Comparison of ENCODE assay signal across 8 cellular contexts in genomic region chr15:74036271-74037170, GRCh38. TPM values are rescaled to one million over a fixed set of nuclear protein-coding genes. Genes with fewer than 3 reads are reported as not detected.
DNase-seq lines count a peak whose midpoint lies in the region; ATAC-seq, FAIRE-seq and TF ChIP-seq lines count a peak whose summit lies in the region.

No MANE protein-coding gene starts in this region.

- TF ChIP-seq CTCF in LNCAP (IDR thresholded peaks at IDR 0.05), result peak; percentile 64
- peak; percentile 74 for TF ChIP-seq CTCF in astrocyte of the cerebellum (IDR thresholded peaks at IDR 0.05; ENCODE audit: low read depth, low read length, missing control alignments)
- peak; percentile 20 to 43 (median 39) for TF ChIP-seq CTCF in keratinocyte (optimal IDR thresholded peaks at IDR 0.05 in 1 of 3, IDR thresholded peaks at IDR 0.05 in 1 of 3, conservative IDR thresholded peaks at IDR 0.05 in 1 of 3; ENCODE audit: extremely low read depth in 1 of 3, insufficient read depth in 2 of 3, low read length in 3 of 3)
- TF ChIP-seq CTCF in tibial nerve (IDR thresholded peaks at IDR 0.05), result peak; percentile 15 to 72 (median 51)

- no peaks in the 10 kb centered on the region for H3K9me1 ChIP-seq in keratinocyte (ENCODE audit: control insufficient read depth, extremely low read depth, insufficient read depth, low read length)

- H3K27ac ChIP-seq in keratinocyte (ENCODE audit: control insufficient read depth, insufficient read depth, low read length), result no peak overlapping the region
- H3K27ac ChIP-seq in tibial nerve, result no peak overlapping the region

- DNase-seq in ELF-1 (ENCODE audit: low read depth, low spot score), result peak; percentile 81
- peak; percentile 40 for DNase-seq in astrocyte of the cerebellum (ENCODE audit: low read depth)
- DNase-seq in keratinocyte (ENCODE audit: low read depth, low spot score), result no peak
- DNase-seq in tibial nerve (ENCODE audit: low spot score in 2 of 2), result peak; percentile 62 to 68

- in situ Hi-C loops in astrocyte of the cerebellum (cut with HindIII; ENCODE audit: low sequenced_read_pairs), result no loop called here

- TF ChIP-seq EP300 in tibial nerve (IDR thresholded peaks at IDR 0.05), result no peak

- H3K4me1 ChIP-seq in keratinocyte (ENCODE audit: control insufficient read depth, extremely low read depth, insufficient read depth, low read length) (peaks cover 3% of the 10 kb centered on the region), tibial nerve (peaks cover 0 to 52% (median 20%) of the 10 kb centered on the region in 4 donors)

- no peaks in the 10 kb centered on the region for H3K27me3 ChIP-seq in keratinocyte (ENCODE audit: control insufficient read depth, extremely low read depth, insufficient read depth, low read length)
- no peaks in the 10 kb centered on the region for H3K27me3 ChIP-seq in tibial nerve

- H2AFZ ChIP-seq in keratinocyte (ENCODE audit: control insufficient read depth, low read length), result no peak overlapping the region

- dilution Hi-C loops in keratinocyte (cut with MboI; ENCODE audit: extremely low pct_ligation_motif_present, low sequenced_read_pairs), result no loop called here

- H3K36me3 ChIP-seq in keratinocyte (ENCODE audit: control insufficient read depth in 2 of 2, extremely low read depth in 1 of 2, insufficient read depth in 2 of 2, low read length in 2 of 2) (peaks cover 38 to 47% of the 10 kb centered on the region in 2 experiments), tibial nerve (peaks cover 0 to 59% (median 0%) of the 10 kb centered on the region in 3 donors)

- H3K4me3 ChIP-seq in astrocyte of the cerebellum (ENCODE audit: low read depth, low read length) (no peak overlapping the region), keratinocyte (ENCODE audit: control insufficient read depth in 2 of 3, extremely low read depth in 1 of 3, insufficient read depth in 2 of 3, low read depth in 1 of 3, low read length in 3 of 3) (no peak overlapping the region), tibial nerve (no peak overlapping the region)

- ATAC-seq in GM21360 (IDR thresholded peaks at IDR 0.05; ENCODE audit: unreplicated experiment) (no peak), GM19467 (IDR thresholded peaks at IDR 0.05; ENCODE audit: unreplicated experiment) (no peak), GM21737 (IDR thresholded peaks at IDR 0.05; ENCODE audit: unreplicated experiment) (no peak)

- no peak for TF ChIP-seq POLR2A in tibial nerve (IDR thresholded peaks at IDR 0.05)

- H4K20me1 ChIP-seq in keratinocyte (ENCODE audit: control insufficient read depth, extremely low read depth, insufficient read depth, low read length), result no peaks in the 10 kb centered on the region

- 62 to 65% methylated on average over 21 of the region's 21 CpGs for WGBS in tibial nerve, 2 donors

- H3K9ac ChIP-seq in keratinocyte (ENCODE audit: control insufficient read depth, extremely low read depth, insufficient read depth, low read length), result no peak overlapping the region

- H3K4me2 ChIP-seq in keratinocyte (ENCODE audit: control insufficient read depth, extremely low read depth, insufficient read depth, low read depth, low read length), result no peak overlapping the region

- FAIRE-seq in keratinocyte (lab: Jason Lieb, UNC), result no peak

- no peaks in the 10 kb centered on the region for H3K9me3 ChIP-seq in keratinocyte (ENCODE audit: control insufficient read depth, low read depth, low read length)
- H3K9me3 ChIP-seq in tibial nerve, result no peaks in the 10 kb centered on the region

- H3K79me2 ChIP-seq in keratinocyte (ENCODE audit: control insufficient read depth, insufficient read depth, low read length), result no peaks in the 10 kb centered on the region

RNA-seq across cellular contexts. Expression of gene PML, which starts 42.0 kb away (rescaled TPM):
- polyA plus RNA-seq in keratinocyte, result 20.5 to 44.3 TPM (median 24.9 TPM) in 3 replicates
- polyA plus RNA-seq in keratinocyte (2011; ENCODE audit: low read depth), result 27.9 TPM
- polyA plus RNA-seq in keratinocyte (2011; cell fraction: cytosol; rRNA removed), result 22.0 and 44.7 TPM in 2 replicates
- 81.8 and 110 TPM in 2 replicates for polyA plus RNA-seq in keratinocyte (2011; cell fraction: nucleus; rRNA removed)
- polyA plus RNA-seq in keratinocyte (2012; ENCODE audit: low replicate concordance), result 29.6 and 110 TPM in 2 replicates
- 42.4 to 149 TPM (median 45.8 TPM) in 3 replicates for polyA minus RNA-seq in keratinocyte
- 112 TPM for polyA minus RNA-seq in keratinocyte (2011; cell fraction: cytosol; rRNA and poly(A)+ RNA removed)
- polyA minus RNA-seq in keratinocyte (2011; cell fraction: nucleus; rRNA and poly(A)+ RNA removed), result 87.6 and 115 TPM in 2 replicates
- 100 to 1,000 TPM in 2 of 4 donors, 10 to 100 TPM in 2; 69.3 to 159 (median 89.4) TPM for total RNA-seq in tibial nerve

RNA-seq across cellular contexts. Expression of gene STOML1, which starts 44.4 kb away (rescaled TPM):
- polyA plus RNA-seq in keratinocyte, result 7.0 to 12.9 TPM (median 9.4 TPM) in 3 replicates
- polyA plus RNA-seq in keratinocyte (2011; ENCODE audit: low read depth), result 1.9 TPM
- 3.8 and 10.0 TPM in 2 replicates for polyA plus RNA-seq in keratinocyte (2011; cell fraction: cytosol; rRNA removed)
- 14.0 and 17.0 TPM in 2 replicates for polyA plus RNA-seq in keratinocyte (2011; cell fraction: nucleus; rRNA removed)
- polyA plus RNA-seq in keratinocyte (2012; ENCODE audit: low replicate concordance), result 6.7 and 12.2 TPM in 2 replicates
- 5.5 to 11.7 TPM (median 8.4 TPM) in 3 replicates for polyA minus RNA-seq in keratinocyte
- 14.6 TPM for polyA minus RNA-seq in keratinocyte (2011; cell fraction: cytosol; rRNA and poly(A)+ RNA removed)
- 10.2 and 12.7 TPM in 2 replicates for polyA minus RNA-seq in keratinocyte (2011; cell fraction: nucleus; rRNA and poly(A)+ RNA removed)
- total RNA-seq in tibial nerve, result 10 to 100 TPM; 16.6 to 29.1 (median 21.5) TPM

RNA-seq across cellular contexts. Expression of gene GOLGA6A, which starts 45.8 kb away (rescaled TPM):
- not detected in 3 replicates for polyA plus RNA-seq in keratinocyte
- polyA plus RNA-seq in keratinocyte (2011; ENCODE audit: low read depth), result not detected
- polyA plus RNA-seq in keratinocyte (2011; cell fraction: cytosol; rRNA removed), result not detected in 2 replicates
- polyA plus RNA-seq in keratinocyte (2011; cell fraction: nucleus; rRNA removed), result not detected in 2 replicates
- 0.21 TPM in 1 of 2 replicates, not detected in the other for polyA plus RNA-seq in keratinocyte (2012; ENCODE audit: low replicate concordance)
- polyA minus RNA-seq in keratinocyte, result not detected in 3 replicates
- not detected for polyA minus RNA-seq in keratinocyte (2011; cell fraction: cytosol; rRNA and poly(A)+ RNA removed)
- not detected in 2 replicates for polyA minus RNA-seq in keratinocyte (2011; cell fraction: nucleus; rRNA and poly(A)+ RNA removed)
- total RNA-seq in tibial nerve, result under 1 TPM in 2 of 4 donors, not detected in 2; 0.20 to 0.87 TPM
